10 cellular contexts compared by ENCODE assay signal in the genomic region with DNA sequence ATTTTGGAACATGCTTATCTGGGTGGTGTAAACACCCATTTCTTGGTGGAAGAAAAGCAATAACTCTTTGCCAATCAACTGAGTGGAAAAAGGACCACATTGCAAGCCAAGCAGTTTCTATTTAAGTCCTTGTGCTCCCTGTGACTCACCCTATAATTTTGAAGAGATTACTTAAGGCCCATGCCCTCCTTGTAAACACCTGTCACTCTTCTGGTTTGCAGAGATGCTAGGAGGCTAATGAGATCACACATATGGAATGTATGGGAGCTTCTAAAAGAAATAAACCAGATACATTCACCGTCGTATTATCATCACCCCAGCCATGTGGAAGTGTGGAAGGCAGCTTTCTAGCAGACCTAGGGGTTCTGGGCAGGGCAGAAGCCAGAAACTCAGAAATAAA.
A peak's percentile ranks its signal among the peaks of the same experiment; 100 is the strongest.
DNase-seq lines count a peak whose midpoint lies in the region; TF ChIP-seq lines count a peak whose summit lies in the region.
"Had no signal": no experiment of that assay in that cellular context is flagged by ENCODE, and none has a peak within 500 bp of the region (broad histone marks: within the 10 kb centered on the region; RNA-seq: fewer than 3 reads in every experiment).

No MANE protein-coding gene starts in this region.

- H3K4me1 Mint-ChIP-seq in nephron, result peaks cover 52% of the 10 kb centered on the region

- no peak for TF ChIP-seq CTCF in LNCaP clone FGC (IDR thresholded peaks at IDR 0.05; ENCODE audit: control insufficient read depth, extremely low read depth, insufficient read depth)
- TF ChIP-seq CTCF in nephron (IDR thresholded peaks at IDR 0.05; ENCODE audit: unreplicated experiment in 3 of 3), result no peak

- peaks cover 17% of the 10 kb centered on the region for H3K27me3 Mint-ChIP-seq in nephron (ENCODE audit: low read depth)

- H3K4me3 ChIP-seq in LNCaP clone FGC (ENCODE audit: low read depth, low read length), result no peak overlapping the region

- no peaks in the 10 kb centered on the region for H3K9me3 Mint-ChIP-seq in nephron

- H3K4me3 Mint-ChIP-seq in nephron, result no peak overlapping the region

- H3K36me3 Mint-ChIP-seq in nephron (ENCODE audit: low read depth), result no peaks in the 10 kb centered on the region

- DNase-seq in Caki2 (ENCODE audit: low read depth), result peak; percentile 6
- DNase-seq in LNCaP clone FGC (ENCODE audit: low read depth), result peak; percentile 58
- DNase-seq in astrocyte of the hippocampus (ENCODE audit: low read depth, low spot score), result peak; percentile 81
- no peak for DNase-seq in ureter (ENCODE audit: low spot score)
- no peak for DNase-seq in activated CD4-positive, alpha-beta T cell treated with anti-CD3 and anti-CD28 coated beads, Interleukin-2, amount 50 U/mL, for 4 hours
- DNase-seq in OCI-M2 (lab: John Stamatoyannopoulos, UW; ENCODE audit: unreplicated experiment), result no peak
- no peak for DNase-seq in activated naive CD4-positive, alpha-beta T cell treated with Interleukin-2 at 50 U/mL for 16 hours
- DNase-seq: brain microvascular endothelial cell, NCI-H1048 had no signal

- H3K27ac Mint-ChIP-seq in nephron, result peak overlapping the region in 2 of 3 experiments; percentile 18 to 36

- in situ Hi-C loops in Caki2 (cut with HindIII; ENCODE audit: low pct_unique_long_range_greater_than_20kb, low sequenced_read_pairs), result no loop called here

Comparison
In these comparisons a context has a peak if more than half of its experiments do, and no peak if none do; other contexts are left out.
1. DNase-seq: peak in Caki2 (single experiment), LNCaP clone FGC (single experiment) and astrocyte of the hippocampus (single experiment); none in ureter (single experiment), activated CD4-positive, alpha-beta T cell treated with anti-CD3 and anti-CD28 coated beads, Interleukin-2, amount 50 U/mL, for 4 hours (0 of 2), OCI-M2 (single experiment) and activated naive CD4-positive, alpha-beta T cell treated with Interleukin-2 at 50 U/mL for 16 hours (single experiment).